Comparison of ENCODE assay signal across 1 cellular context in the genomic region with DNA sequence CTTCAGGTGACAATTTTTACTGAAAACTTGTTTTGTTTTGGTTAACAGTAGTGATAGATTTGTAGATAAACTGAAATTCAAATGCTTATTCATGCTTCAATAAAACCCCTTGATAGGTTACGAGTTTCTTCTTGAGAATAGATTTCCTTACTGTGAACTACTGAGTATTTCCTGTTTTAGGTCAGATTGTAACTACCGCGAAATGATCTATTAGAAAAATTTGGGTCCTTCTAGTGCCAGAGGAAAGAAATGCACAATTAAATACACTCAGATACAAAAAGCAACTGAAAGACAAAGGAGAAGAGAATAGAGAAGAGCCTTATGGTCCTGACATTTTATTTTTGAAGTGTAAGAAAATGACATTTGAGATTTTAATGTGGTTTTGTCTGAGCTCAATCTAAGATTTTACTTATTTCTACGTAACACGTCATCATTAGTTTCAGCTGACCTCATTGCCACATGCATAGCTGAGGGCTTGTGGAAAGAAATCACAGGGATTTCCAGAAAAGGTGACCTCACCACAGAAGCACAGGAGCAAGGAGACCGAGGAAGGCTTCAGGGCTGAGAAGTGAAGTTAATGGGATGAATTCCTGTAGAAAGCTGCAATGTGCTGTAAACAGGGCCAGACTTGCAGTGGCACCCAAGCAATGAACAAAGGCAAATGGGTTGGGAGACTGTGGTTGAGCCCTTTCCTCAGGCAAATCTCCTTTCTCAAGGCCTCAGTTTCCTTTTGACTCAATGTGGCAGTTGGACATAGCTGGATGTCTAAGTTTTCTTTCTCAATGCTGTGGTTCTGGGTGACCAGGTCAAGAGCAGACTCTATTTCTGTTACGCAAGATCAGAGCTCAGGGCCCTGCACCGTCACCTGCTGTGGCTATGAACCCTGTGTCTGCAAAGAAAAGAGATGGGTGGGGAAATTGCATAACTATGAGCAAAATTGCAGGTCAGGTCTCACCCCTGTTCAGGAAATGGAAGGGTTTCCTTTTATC.
TF ChIP-seq lines count a peak whose summit lies in the region.

No MANE protein-coding gene starts in this region.

TF ChIP-seq in GM23338, 12 proteins besides CTCF, POLR2A, EP300 and RAD21 (continued from another document):
- TF ChIP-seq, protein P1, sequence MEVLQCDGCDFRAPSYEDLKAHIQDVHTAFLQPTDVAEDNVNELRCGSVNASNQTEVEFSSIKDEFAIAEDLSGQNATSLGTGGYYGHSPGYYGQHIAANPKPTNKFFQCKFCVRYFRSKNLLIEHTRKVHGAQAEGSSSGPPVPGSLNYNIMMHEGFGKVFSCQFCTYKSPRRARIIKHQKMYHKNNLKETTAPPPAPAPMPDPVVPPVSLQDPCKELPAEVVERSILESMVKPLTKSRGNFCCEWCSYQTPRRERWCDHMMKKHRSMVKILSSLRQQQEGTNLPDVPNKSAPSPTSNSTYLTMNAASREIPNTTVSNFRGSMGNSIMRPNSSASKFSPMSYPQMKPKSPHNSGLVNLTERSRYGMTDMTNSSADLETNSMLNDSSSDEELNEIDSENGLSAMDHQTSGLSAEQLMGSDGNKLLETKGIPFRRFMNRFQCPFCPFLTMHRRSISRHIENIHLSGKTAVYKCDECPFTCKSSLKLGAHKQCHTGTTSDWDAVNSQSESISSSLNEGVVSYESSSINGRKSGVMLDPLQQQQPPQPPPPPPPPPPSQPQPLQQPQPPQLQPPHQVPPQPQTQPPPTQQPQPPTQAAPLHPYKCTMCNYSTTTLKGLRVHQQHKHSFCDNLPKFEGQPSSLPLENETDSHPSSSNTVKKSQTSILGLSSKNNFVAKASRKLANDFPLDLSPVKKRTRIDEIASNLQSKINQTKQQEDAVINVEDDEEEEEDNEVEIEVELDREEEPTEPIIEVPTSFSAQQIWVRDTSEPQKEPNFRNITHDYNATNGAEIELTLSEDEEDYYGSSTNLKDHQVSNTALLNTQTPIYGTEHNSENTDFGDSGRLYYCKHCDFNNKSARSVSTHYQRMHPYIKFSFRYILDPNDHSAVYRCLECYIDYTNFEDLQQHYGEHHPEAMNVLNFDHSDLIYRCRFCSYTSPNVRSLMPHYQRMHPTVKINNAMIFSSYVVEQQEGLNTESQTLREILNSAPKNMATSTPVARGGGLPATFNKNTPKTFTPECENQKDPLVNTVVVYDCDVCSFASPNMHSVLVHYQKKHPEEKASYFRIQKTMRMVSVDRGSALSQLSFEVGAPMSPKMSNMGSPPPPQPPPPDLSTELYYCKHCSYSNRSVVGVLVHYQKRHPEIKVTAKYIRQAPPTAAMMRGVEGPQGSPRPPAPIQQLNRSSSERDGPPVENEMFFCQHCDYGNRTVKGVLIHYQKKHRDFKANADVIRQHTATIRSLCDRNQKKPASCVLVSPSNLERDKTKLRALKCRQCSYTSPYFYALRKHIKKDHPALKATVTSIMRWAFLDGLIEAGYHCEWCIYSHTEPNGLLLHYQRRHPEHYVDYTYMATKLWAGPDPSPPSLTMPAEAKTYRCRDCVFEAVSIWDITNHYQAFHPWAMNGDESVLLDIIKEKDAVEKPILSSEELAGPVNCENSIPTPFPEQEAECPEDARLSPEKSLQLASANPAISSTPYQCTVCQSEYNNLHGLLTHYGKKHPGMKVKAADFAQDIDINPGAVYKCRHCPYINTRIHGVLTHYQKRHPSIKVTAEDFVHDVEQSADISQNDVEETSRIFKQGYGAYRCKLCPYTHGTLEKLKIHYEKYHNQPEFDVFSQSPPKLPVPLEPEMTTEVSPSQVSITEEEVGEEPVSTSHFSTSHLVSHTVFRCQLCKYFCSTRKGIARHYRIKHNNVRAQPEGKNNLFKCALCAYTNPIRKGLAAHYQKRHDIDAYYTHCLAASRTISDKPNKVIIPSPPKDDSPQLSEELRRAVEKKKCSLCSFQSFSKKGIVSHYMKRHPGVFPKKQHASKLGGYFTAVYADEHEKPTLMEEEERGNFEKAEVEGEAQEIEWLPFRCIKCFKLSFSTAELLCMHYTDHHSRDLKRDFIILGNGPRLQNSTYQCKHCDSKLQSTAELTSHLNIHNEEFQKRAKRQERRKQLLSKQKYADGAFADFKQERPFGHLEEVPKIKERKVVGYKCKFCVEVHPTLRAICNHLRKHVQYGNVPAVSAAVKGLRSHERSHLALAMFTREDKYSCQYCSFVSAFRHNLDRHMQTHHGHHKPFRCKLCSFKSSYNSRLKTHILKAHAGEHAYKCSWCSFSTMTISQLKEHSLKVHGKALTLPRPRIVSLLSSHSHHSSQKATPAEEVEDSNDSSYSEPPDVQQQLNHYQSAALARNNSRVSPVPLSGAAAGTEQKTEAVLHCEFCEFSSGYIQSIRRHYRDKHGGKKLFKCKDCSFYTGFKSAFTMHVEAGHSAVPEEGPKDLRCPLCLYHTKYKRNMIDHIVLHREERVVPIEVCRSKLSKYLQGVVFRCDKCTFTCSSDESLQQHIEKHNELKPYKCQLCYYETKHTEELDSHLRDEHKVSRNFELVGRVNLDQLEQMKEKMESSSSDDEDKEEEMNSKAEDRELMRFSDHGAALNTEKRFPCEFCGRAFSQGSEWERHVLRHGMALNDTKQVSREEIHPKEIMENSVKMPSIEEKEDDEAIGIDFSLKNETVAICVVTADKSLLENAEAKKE (CRISPR knock-in tag; IDR thresholded peaks at IDR 0.05) = no peak
- TF ChIP-seq EZH2 (IDR thresholded peaks at IDR 0.05; ENCODE audit: low read depth, unreplicated experiment) = no peak
- TF ChIP-seq CREB1 (CRISPR knock-in tag; IDR thresholded peaks at IDR 0.05; ENCODE audit: low read depth) = no peak
- no peak for TF ChIP-seq POLR2AphosphoS5 (IDR thresholded peaks at IDR 0.05; ENCODE audit: low read depth)
- TF ChIP-seq STAT1 (IDR thresholded peaks at IDR 0.05; ENCODE audit: unreplicated experiment) = no peak
- TF ChIP-seq, protein P2, sequence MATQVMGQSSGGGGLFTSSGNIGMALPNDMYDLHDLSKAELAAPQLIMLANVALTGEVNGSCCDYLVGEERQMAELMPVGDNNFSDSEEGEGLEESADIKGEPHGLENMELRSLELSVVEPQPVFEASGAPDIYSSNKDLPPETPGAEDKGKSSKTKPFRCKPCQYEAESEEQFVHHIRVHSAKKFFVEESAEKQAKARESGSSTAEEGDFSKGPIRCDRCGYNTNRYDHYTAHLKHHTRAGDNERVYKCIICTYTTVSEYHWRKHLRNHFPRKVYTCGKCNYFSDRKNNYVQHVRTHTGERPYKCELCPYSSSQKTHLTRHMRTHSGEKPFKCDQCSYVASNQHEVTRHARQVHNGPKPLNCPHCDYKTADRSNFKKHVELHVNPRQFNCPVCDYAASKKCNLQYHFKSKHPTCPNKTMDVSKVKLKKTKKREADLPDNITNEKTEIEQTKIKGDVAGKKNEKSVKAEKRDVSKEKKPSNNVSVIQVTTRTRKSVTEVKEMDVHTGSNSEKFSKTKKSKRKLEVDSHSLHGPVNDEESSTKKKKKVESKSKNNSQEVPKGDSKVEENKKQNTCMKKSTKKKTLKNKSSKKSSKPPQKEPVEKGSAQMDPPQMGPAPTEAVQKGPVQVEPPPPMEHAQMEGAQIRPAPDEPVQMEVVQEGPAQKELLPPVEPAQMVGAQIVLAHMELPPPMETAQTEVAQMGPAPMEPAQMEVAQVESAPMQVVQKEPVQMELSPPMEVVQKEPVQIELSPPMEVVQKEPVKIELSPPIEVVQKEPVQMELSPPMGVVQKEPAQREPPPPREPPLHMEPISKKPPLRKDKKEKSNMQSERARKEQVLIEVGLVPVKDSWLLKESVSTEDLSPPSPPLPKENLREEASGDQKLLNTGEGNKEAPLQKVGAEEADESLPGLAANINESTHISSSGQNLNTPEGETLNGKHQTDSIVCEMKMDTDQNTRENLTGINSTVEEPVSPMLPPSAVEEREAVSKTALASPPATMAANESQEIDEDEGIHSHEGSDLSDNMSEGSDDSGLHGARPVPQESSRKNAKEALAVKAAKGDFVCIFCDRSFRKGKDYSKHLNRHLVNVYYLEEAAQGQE (IDR thresholded peaks at IDR 0.05; ENCODE audit: unreplicated experiment) = no peak
- TF ChIP-seq NANOG (IDR thresholded peaks at IDR 0.05; ENCODE audit: borderline replicate concordance) = no peak
- no peak for TF ChIP-seq JUNB (IDR thresholded peaks at IDR 0.05; ENCODE audit: unreplicated experiment)
- no peak for TF ChIP-seq ZNF331 (CRISPR knock-in tag; IDR thresholded peaks at IDR 0.05; ENCODE audit: low read depth)
- TF ChIP-seq EZH2phosphoT487 (IDR thresholded peaks at IDR 0.05; ENCODE audit: unreplicated experiment) = no peak
- TF ChIP-seq, protein P3, sequence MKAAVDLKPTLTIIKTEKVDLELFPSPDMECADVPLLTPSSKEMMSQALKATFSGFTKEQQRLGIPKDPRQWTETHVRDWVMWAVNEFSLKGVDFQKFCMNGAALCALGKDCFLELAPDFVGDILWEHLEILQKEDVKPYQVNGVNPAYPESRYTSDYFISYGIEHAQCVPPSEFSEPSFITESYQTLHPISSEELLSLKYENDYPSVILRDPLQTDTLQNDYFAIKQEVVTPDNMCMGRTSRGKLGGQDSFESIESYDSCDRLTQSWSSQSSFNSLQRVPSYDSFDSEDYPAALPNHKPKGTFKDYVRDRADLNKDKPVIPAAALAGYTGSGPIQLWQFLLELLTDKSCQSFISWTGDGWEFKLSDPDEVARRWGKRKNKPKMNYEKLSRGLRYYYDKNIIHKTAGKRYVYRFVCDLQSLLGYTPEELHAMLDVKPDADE (IDR thresholded peaks at IDR 0.05) = no peak
TF ChIP-seq in GM23338: peak in this region for 0.
